8 cellular contexts compared by ENCODE assay signal in genomic region chr6:14876778-14877613, GRCh38.
DNase-seq lines count a peak whose midpoint lies in the region; ATAC-seq lines count a peak whose summit lies in the region.

No MANE protein-coding gene starts in this region.

- H3K36me3 ChIP-seq in adipocyte (ENCODE audit: control insufficient read depth, insufficient read depth, low read length, severe bottlenecking), result no peaks in the 10 kb centered on the region

- peak; percentile 56 for ATAC-seq in GM21447 (IDR thresholded peaks at IDR 0.05; ENCODE audit: unreplicated experiment)
- no peak for ATAC-seq in HG02763 (IDR thresholded peaks at IDR 0.05; ENCODE audit: unreplicated experiment)

- no peaks in the 10 kb centered on the region for H3K27me3 ChIP-seq in adipocyte (replicated peaks; ENCODE audit: control insufficient read depth, insufficient read depth, low read length)

- DNase-seq in ELR (ENCODE audit: low read depth), result peak; percentile 95
- DNase-seq in Jurkat, Clone E6-1 (ENCODE audit: low read depth, low spot score), result peak; percentile 37
- DNase-seq in adipocyte (ENCODE audit: low read depth), result peak; percentile 55
- DNase-seq in iris pigment epithelial cell (ENCODE audit: low read depth), result peak; percentile 95
- no peak for DNase-seq in NCI-H2081 (lab: John Stamatoyannopoulos, UW)
- DNase-seq in hippocampal formation (lab: John Stamatoyannopoulos, UW), result no peak

- H3K4me1 ChIP-seq in adipocyte (ENCODE audit: control insufficient read depth, insufficient read depth, low read length), result peaks cover 19% of the 10 kb centered on the region

- no peaks in the 10 kb centered on the region for H3K9me3 ChIP-seq in adipocyte (ENCODE audit: control insufficient read depth, low read length)

- no peak overlapping the region for H3K9ac ChIP-seq in adipocyte (ENCODE audit: low read length)

- H3K4me3 ChIP-seq in Jurkat, Clone E6-1 (ENCODE audit: low read length), result no peak overlapping the region
- peak overlapping the region; percentile 13 for H3K4me3 ChIP-seq in adipocyte (ENCODE audit: low read length)

Comparison
In these comparisons a context has a peak if more than half of its experiments do, and no peak if none do; other contexts are left out.
1. DNase-seq: peak in ELR (single experiment), Jurkat, Clone E6-1 (single experiment), adipocyte (single experiment) and iris pigment epithelial cell (single experiment); none in NCI-H2081 (0 of 2) and hippocampal formation (0 of 2).